ENCODE assay signal across 18 cellular contexts in the genomic region with DNA sequence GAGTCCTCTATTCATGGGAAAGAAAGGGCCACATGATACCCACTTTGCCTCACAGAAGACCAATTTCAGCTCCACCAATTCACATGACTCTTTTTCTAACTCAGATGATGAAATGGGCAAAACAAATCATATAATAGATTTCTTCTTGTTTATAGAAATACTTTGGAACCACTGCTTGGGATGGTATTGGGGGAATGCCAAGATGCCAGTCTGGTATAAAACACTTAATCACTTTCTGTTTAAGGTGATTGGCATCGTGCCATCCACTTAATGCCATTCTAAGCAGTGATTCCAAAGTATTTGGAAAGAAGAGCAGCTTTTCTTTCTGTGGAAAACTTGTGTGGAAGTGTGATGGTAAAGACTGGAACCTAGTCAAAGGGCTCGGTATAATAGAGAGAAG.
"Had no signal": no experiment of that assay in that cellular context is flagged by ENCODE, and none has a peak within 500 bp of the region (broad histone marks: within the 10 kb centered on the region; RNA-seq: fewer than 3 reads in every experiment).

No MANE protein-coding gene starts in this region.

- H3K4me1 Mint-ChIP-seq: activated CD4-positive, alpha-beta T cell treated with anti-CD3 and anti-CD28 coated beads, Interleukin-2, amount 10 ng/mL, durations not matched to agents 24 days and 14 days; activated naive CD8-positive, alpha-beta T cell treated with anti-CD3 and anti-CD28 coated beads for 36 hours; mesothelial cell of epicardium; neural crest cell had no signal

- H3K36me3 Mint-ChIP-seq: activated naive CD8-positive, alpha-beta T cell treated with anti-CD3 and anti-CD28 coated beads for 36 hours; type B pancreatic cell had no signal

- ATAC-seq: activated CD8-positive, alpha-beta T cell treated with anti-CD3 and anti-CD28 coated beads, Interleukin-2, amount 10 ng/mL, durations not matched to agents 7 days and 5 days; activated T-cell treated with anti-CD3 and anti-CD28 coated beads, Interleukin-2, amount 50 U/mL, for 72 hours; heart left ventricle; left cardiac atrium; lower lobe of right lung; stimulated activated naive CD8-positive, alpha-beta T cell treated with anti-CD3 and anti-CD28 coated beads, Interleukin-15, Interleukin-2, amounts not matched to agents 100 U/mL and 50 U/mL, for 24 hours had no signal

- DNase-seq: activated CD4-positive, alpha-beta T cell treated with anti-CD3 and anti-CD28 coated beads, Interleukin-2, amount 10 ng/mL, durations not matched to agents 24 days and 14 days; activated CD4-positive, CD25-positive, alpha-beta regulatory T cell; activated CD8-positive, alpha-beta memory T cell treated with anti-CD3 and anti-CD28 coated beads, Interleukin-2, amount 50 U/mL, for 4 hours; activated CD8-positive, alpha-beta T cell treated with anti-CD3 and anti-CD28 coated beads, Interleukin-2, amount 10 ng/mL, durations not matched to agents 7 days and 5 days; activated gamma-delta T cell treated with Interleukin-2 at 50 U/mL for 16 hours; activated naive CD8-positive, alpha-beta T cell treated with anti-CD3 and anti-CD28 coated beads for 36 hours; activated T-cell treated with anti-CD3 and anti-CD28 coated beads, Interleukin-2, amount 50 U/mL, for 72 hours; brain microvascular endothelial cell; cortex of kidney; effector CD8-positive, alpha-beta T cell; heart left ventricle; left cardiac atrium; lower lobe of right lung; stimulated activated CD4-positive, alpha-beta T cell treated with anti-CD3 and anti-CD28 coated beads, Interleukin-4, amount 100 ng/mL, for 1 hour; stimulated activated naive CD8-positive, alpha-beta T cell treated with anti-CD3 and anti-CD28 coated beads, Interleukin-15, Interleukin-2, amounts not matched to agents 100 U/mL and 50 U/mL, for 24 hours had no signal

- H3K27me3 Mint-ChIP-seq: type B pancreatic cell had no signal

- H3K27ac Mint-ChIP-seq: activated CD4-positive, alpha-beta T cell treated with anti-CD3 and anti-CD28 coated beads, Interleukin-2, amount 10 ng/mL, durations not matched to agents 24 days and 14 days; activated CD8-positive, alpha-beta T cell treated with anti-CD3 and anti-CD28 coated beads, Interleukin-2, amount 10 ng/mL, durations not matched to agents 7 days and 5 days; activated naive CD8-positive, alpha-beta T cell treated with anti-CD3 and anti-CD28 coated beads for 36 hours; activated T-cell treated with anti-CD3 and anti-CD28 coated beads, Interleukin-2, amount 50 U/mL, for 72 hours; mesothelial cell of epicardium; type B pancreatic cell had no signal

- H3K4me3 Mint-ChIP-seq: activated CD4-positive, alpha-beta T cell treated with anti-CD3 and anti-CD28 coated beads, Interleukin-2, amount 10 ng/mL, durations not matched to agents 24 days and 14 days; activated CD8-positive, alpha-beta T cell treated with anti-CD3 and anti-CD28 coated beads, Interleukin-2, amount 10 ng/mL, durations not matched to agents 7 days and 5 days; activated naive CD8-positive, alpha-beta T cell treated with anti-CD3 and anti-CD28 coated beads for 36 hours; activated T-cell treated with anti-CD3 and anti-CD28 coated beads, Interleukin-2, amount 50 U/mL, for 72 hours; mesothelial cell of epicardium; neural crest cell; type B pancreatic cell had no signal
